In the genomic region with DNA sequence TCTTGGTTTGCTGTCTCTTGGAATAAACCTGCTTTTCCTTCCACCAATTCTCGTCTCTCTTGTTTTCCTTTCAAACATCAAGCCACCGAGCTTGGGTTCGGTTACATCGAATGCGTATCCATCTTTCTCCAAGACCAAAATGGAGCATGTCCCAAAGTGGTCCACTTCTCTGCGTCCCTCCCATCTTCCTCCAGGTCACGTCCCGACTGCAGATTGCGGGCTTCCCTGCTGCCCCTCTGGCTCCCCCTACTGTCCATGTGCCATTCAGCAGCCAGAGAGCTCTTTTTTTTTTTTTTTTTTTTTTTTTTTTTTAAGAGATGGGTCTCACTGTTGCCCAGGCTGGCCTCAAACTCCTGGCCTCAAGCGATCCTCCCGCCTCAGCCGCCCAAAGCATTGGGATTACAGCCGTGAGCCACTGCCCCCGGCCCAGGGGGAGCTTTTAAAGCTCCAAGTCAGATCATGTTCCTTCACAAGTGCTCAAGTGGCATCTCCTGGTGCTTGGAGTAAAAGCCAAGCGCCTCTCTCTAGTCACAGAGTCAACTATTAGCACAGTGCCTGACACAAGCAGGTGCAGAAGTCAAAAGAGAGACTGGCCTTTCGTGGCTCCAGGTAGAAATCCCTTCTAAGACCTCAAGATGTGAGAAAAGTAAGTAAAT, we compare ENCODE assay signal across 9 cellular contexts. TPM values are rescaled to one million over a fixed set of nuclear protein-coding genes. Genes with fewer than 3 reads are reported as not detected.
DNase-seq lines count a peak whose midpoint lies in the region; ATAC-seq and TF ChIP-seq lines count a peak whose summit lies in the region.
"Had no signal": no experiment of that assay in that cellular context is flagged by ENCODE, and none has a peak within 500 bp of the region (broad histone marks: within the 10 kb centered on the region; RNA-seq: fewer than 3 reads in every experiment).

No MANE protein-coding gene starts in this region.

- no peak overlapping the region for H3K4me2 ChIP-seq in mammary epithelial cell (ENCODE audit: insufficient read depth, low read depth, low read length)

- dilution Hi-C loops in mammary epithelial cell (cut with HindIII; ENCODE audit: low sequenced_read_pairs), result no loop called here

- no peaks in the 10 kb centered on the region for H3K9me3 ChIP-seq in mammary epithelial cell (replicated peaks; ENCODE audit: insufficient read depth, low read length)
- H3K9me3 ChIP-seq: neutrophil had no signal

- CTCF ChIA-PET in mammary epithelial cell (lab: Charles Lee; ENCODE audit: low non-redundant PET), result interaction anchor here (0.6 to 1.8 kb wide), 4 partner anchors 9 to 701 kb away, joined by 3 to 17 read pairs (median 8); partner anchors contain the start of gene QTRT1

- H3K4me3 ChIP-seq in WI38 (ENCODE audit: low read depth, low read length), result no peak overlapping the region
- H3K4me3 ChIP-seq in mammary epithelial cell (replicated peaks in 1 of 3; ENCODE audit: insufficient read depth in 1 of 3, low read depth in 2 of 3, low read length in 3 of 3), result no peak overlapping the region

- DNase-seq in NCI-H345 (lab: John Stamatoyannopoulos, UW), result peak; percentile 52
- DNase-seq in NCI-H345 treated with DMSO at 0.1 percent for 48 hours (lab: John Stamatoyannopoulos, UW; ENCODE audit: unreplicated experiment), result no peak
- DNase-seq in NCI-H1105 treated with DMSO at 0.1 percent for 48 hours (lab: John Stamatoyannopoulos, UW), result peak; percentile 48
- DNase-seq in mammary epithelial cell, result peak; percentile 34
- peak; percentile 88 for DNase-seq in left kidney (ENCODE audit: low read depth, low spot score)
- peak; percentile 43 to 57 (median 45) for DNase-seq in stimulated activated CD4-positive, alpha-beta T cell treated with anti-CD3 and anti-CD28 coated beads, TNF-alpha, amount 100 ng/mL, for 48 hours (ENCODE audit: low read depth in 3 of 3)

- WGBS in mammary epithelial cell (ENCODE audit: low coverage, missing lambda C conversion rate), result 8% methylated on average over 13 of the region's 16 CpGs

- no peaks in the 10 kb centered on the region for H3K27me3 ChIP-seq in mammary epithelial cell (ENCODE audit: insufficient read depth, low read length)

- H4K20me1 ChIP-seq in mammary epithelial cell (ENCODE audit: insufficient read depth, low read length), result no peaks in the 10 kb centered on the region

- H3K36me3 ChIP-seq in mammary epithelial cell (ENCODE audit: insufficient read depth, low read length), result no peaks in the 10 kb centered on the region
- H3K36me3 ChIP-seq: neutrophil had no signal

- ATAC-seq in GM18873 (IDR thresholded peaks at IDR 0.05; ENCODE audit: low FRiP score, unreplicated experiment), result no peak

- in situ Hi-C loops in mammary epithelial cell (cut with MboI; ENCODE audit: low sequenced_read_pairs in 2 of 2), result loop anchor here in 1 of 2 donors (5.0 kb wide), 1 partner anchor 63 kb away; the partner anchor contains the start of gene OLFM2

- peak; percentile 97 for TF ChIP-seq CTCF in WI38 (IDR thresholded peaks at IDR 0.05; ENCODE audit: low read depth, low read length)
- peak; percentile 79 to 88 for TF ChIP-seq CTCF in mammary epithelial cell (conservative IDR thresholded peaks at IDR 0.05 in 1 of 2, IDR thresholded peaks at IDR 0.05 in 1 of 2; ENCODE audit: extremely low read depth in 1 of 2, insufficient read depth in 1 of 2, low read depth in 1 of 2, low read length in 2 of 2)

- no peak overlapping the region for H3K27ac ChIP-seq in mammary epithelial cell (ENCODE audit: insufficient read depth, low read depth, low read length)
- H3K27ac ChIP-seq: neutrophil had no signal

- no peak overlapping the region for H3K9ac ChIP-seq in mammary epithelial cell (ENCODE audit: insufficient read depth, low read length)

- intact Hi-C loops in mammary epithelial cell (cut with micrococcal nuclease), result loop anchor here (1.0 to 10.0 kb wide), 2 partner anchors 66 to 865 kb away; no protein-coding TSS in a partner anchor

- BruUV-seq in mammary epithelial cell (replicated peaks; lab: Mats Ljungman, UMichigan), result no TSS peak

- H3K4me1 ChIP-seq in mammary epithelial cell (ENCODE audit: insufficient read depth, low read length), result no peaks in the 10 kb centered on the region

- H3K79me2 ChIP-seq in mammary epithelial cell (ENCODE audit: insufficient read depth, low read length), result no peaks in the 10 kb centered on the region

- no peak overlapping the region for H2AFZ ChIP-seq in mammary epithelial cell (ENCODE audit: low read depth, low read length)

RNA-seq across cellular contexts. Expression of gene COL5A3, which starts 10.0 kb away (rescaled TPM):
- total RNA-seq in mammary epithelial cell, result 1 to 10 TPM in 1 of 2 donors, under 1 TPM in 1; 0.33 to 4.5 TPM
- polyA plus RNA-seq in mammary epithelial cell, result 1.2 TPM
- polyA minus RNA-seq in mammary epithelial cell, result 1.4 TPM

RNA-seq across cellular contexts. Expression of gene RDH8, which starts 13.0 kb away (rescaled TPM):
- total RNA-seq in mammary epithelial cell, result not detected
- polyA plus RNA-seq in mammary epithelial cell, result not detected
- polyA minus RNA-seq in mammary epithelial cell, result not detected
